ENCODE assay signal across 8 cellular contexts in genomic region chr13:46553521-46553885, GRCh38. TPM values are rescaled to one million over a fixed set of nuclear protein-coding genes. Genes with fewer than 3 reads are reported as not detected.
A peak's percentile ranks its signal among the peaks of the same experiment; 100 is the strongest.
DNase-seq lines count a peak whose midpoint lies in the region; ATAC-seq and TF ChIP-seq lines count a peak whose summit lies in the region.

No MANE protein-coding gene starts in this region.

- peaks cover 4% of the 10 kb centered on the region for H3K27me3 ChIP-seq in CD4-positive, CD25-positive, alpha-beta regulatory T cell (ENCODE audit: control insufficient read depth, insufficient read depth, low read length)
- no peaks in the 10 kb centered on the region for H3K27me3 ChIP-seq in gastroesophageal sphincter

- peak overlapping the region; percentile 92 for H3K4me3 ChIP-seq in CD4-positive, CD25-positive, alpha-beta regulatory T cell (ENCODE audit: low read depth, low read length)
- peak overlapping the region; percentile 88 to 100 for H3K4me3 ChIP-seq in gastroesophageal sphincter

- peaks cover 37% of the 10 kb centered on the region for H3K4me1 ChIP-seq in CD4-positive, CD25-positive, alpha-beta regulatory T cell (ENCODE audit: control insufficient read depth, insufficient read depth, low read length, poor library complexity, severe bottlenecking)
- H3K4me1 ChIP-seq in gastroesophageal sphincter, result peaks cover 0 to 55% (median 7%) of the 10 kb centered on the region in 3 donors

- peak overlapping the region; percentile 95 to 98 (median 96) for H3K4me3 Mint-ChIP-seq in CD4-positive, CD25-positive, alpha-beta regulatory T cell
- H3K4me3 Mint-ChIP-seq in activated B cell treated with CpG ODN at 0.5 μM for 24 hours, result peak overlapping the region; percentile 96

- no CpG with 5 or more reads among the region's 34 CpGs for WGBS in gastroesophageal sphincter (ENCODE audit: low coverage in 1 of 2), 2 donors

- POLR2A ChIA-PET in activated B cell treated with CpG ODN at 0.5 μM for 24 hours (lab: Charles Lee), result interaction anchor here (0.5 to 3.7 kb wide), 25 partner anchors 10 to 168 kb away, joined by 3 to 45 read pairs (median 4); no protein-coding TSS in a partner anchor

- intact Hi-C loops in activated B cell treated with CpG ODN at 0.5 μM for 24 hours (cut with micrococcal nuclease) (loop anchor here (1.0 to 10.0 kb wide), 5 partner anchors 44 to 1979 kb away; partner anchors contain the start of genes ESD, LCP1, TSC22D1 and ZC3H13), sciatic nerve (cut with DNase I) (loop anchor here (5.0 kb wide), 1 partner anchor 159 kb away; no protein-coding TSS in a partner anchor)

- CTCF ChIA-PET in activated B cell treated with CpG ODN at 0.5 μM for 24 hours (lab: Charles Lee), result interaction anchor here (2.7 to 3.9 kb wide), 5 partner anchors 42 to 163 kb away, joined by 14 to 168 read pairs (median 49); no protein-coding TSS in a partner anchor

- H3K9me3 ChIP-seq in CD4-positive, CD25-positive, alpha-beta regulatory T cell (ENCODE audit: control insufficient read depth in 2 of 2, low read length in 2 of 2), result no peaks in the 10 kb centered on the region
- H3K9me3 ChIP-seq in gastroesophageal sphincter, result no peaks in the 10 kb centered on the region

- TF ChIP-seq CTCF in activated B cell treated with CpG ODN at 0.5 μM for 24 hours (IDR thresholded peaks at IDR 0.05) (no peak), gastroesophageal sphincter (IDR thresholded peaks at IDR 0.05) (no peak)

- ATAC-seq in CD4-positive, CD25-positive, alpha-beta regulatory T cell (ENCODE audit: low read depth in 2 of 2), result peak in 1 of 2 donors; percentile 1
- ATAC-seq in HG02623 (IDR thresholded peaks at IDR 0.05; ENCODE audit: unreplicated experiment) (peak; percentile 1), activated B cell treated with CpG ODN at 0.5 μM for 24 hours (ENCODE audit: low read depth) (peak; percentile 1), gastroesophageal sphincter (no peak), sciatic nerve (peak; percentile 24)

- H3K36me3 Mint-ChIP-seq in CD4-positive, CD25-positive, alpha-beta regulatory T cell, result no peaks in the 10 kb centered on the region
- peaks cover 17% of the 10 kb centered on the region for H3K36me3 Mint-ChIP-seq in activated B cell treated with CpG ODN at 0.5 μM for 24 hours (ENCODE audit: low read depth)

- TF ChIP-seq POLR2A in gastroesophageal sphincter (IDR thresholded peaks at IDR 0.05), result no peak

- no peaks in the 10 kb centered on the region for H3K9me3 Mint-ChIP-seq in CD4-positive, CD25-positive, alpha-beta regulatory T cell
- no peaks in the 10 kb centered on the region for H3K9me3 Mint-ChIP-seq in activated B cell treated with CpG ODN at 0.5 μM for 24 hours

- TF ChIP-seq EP300 in gastroesophageal sphincter (IDR thresholded peaks at IDR 0.05), result no peak

- peaks cover 29% of the 10 kb centered on the region for H3K27me3 Mint-ChIP-seq in CD4-positive, CD25-positive, alpha-beta regulatory T cell
- H3K27me3 Mint-ChIP-seq in activated B cell treated with CpG ODN at 0.5 μM for 24 hours, result no peaks in the 10 kb centered on the region

- H3K27ac ChIP-seq in CD4-positive, CD25-positive, alpha-beta regulatory T cell (ENCODE audit: insufficient read depth, low read length, poor library complexity, severe bottlenecking), result peak overlapping the region; percentile 85
- peak overlapping the region; percentile 81 to 98 (median 98) for H3K27ac ChIP-seq in gastroesophageal sphincter

- peak in 1 of 3 donors; percentile 2 for DNase-seq in CD4-positive, CD25-positive, alpha-beta regulatory T cell
- DNase-seq in activated B cell treated with CpG ODN at 0.5 μM for 24 hours (peak; percentile 52), sciatic nerve (ENCODE audit: low spot score) (peak; percentile 67), AML-193 (lab: John Stamatoyannopoulos, UW) (no peak), NCI-H2227 (lab: John Stamatoyannopoulos, UW; ENCODE audit: unreplicated experiment) (no peak)
- no peak for DNase-seq in stimulated activated CD4-positive, alpha-beta T cell treated with anti-CD3 and anti-CD28 coated beads, Interleukin-4, amount 100 ng/mL, for 1 hour

- H3K27ac Mint-ChIP-seq in CD4-positive, CD25-positive, alpha-beta regulatory T cell, result peak overlapping the region in 1 of 3 donors; percentile 85
- peak overlapping the region; percentile 94 for H3K27ac Mint-ChIP-seq in activated B cell treated with CpG ODN at 0.5 μM for 24 hours

- peaks cover 30 to 49% (median 40%) of the 10 kb centered on the region in 4 donors for H3K4me1 Mint-ChIP-seq in CD4-positive, CD25-positive, alpha-beta regulatory T cell
- H3K4me1 Mint-ChIP-seq in activated B cell treated with CpG ODN at 0.5 μM for 24 hours, result peaks cover 53% of the 10 kb centered on the region

- no peaks in the 10 kb centered on the region for H3K36me3 ChIP-seq in CD4-positive, CD25-positive, alpha-beta regulatory T cell (ENCODE audit: control insufficient read depth, insufficient read depth, low read length)
- no peaks in the 10 kb centered on the region for H3K36me3 ChIP-seq in gastroesophageal sphincter

RNA-seq across cellular contexts. Expression of gene LRCH1, which starts 0.5 kb away (rescaled TPM):
- 23.5 TPM for total RNA-seq in CD4-positive, CD25-positive, alpha-beta regulatory T cell
- 1 to 10 TPM; 2.6 to 3.9 (median 3.2) TPM for polyA plus RNA-seq in CD4-positive, CD25-positive, alpha-beta regulatory T cell
- 44.0 and 46.3 TPM in 2 replicates for total RNA-seq in activated B cell treated with CpG ODN at 0.5 μM for 24 hours
- 10 to 100 TPM; 54.3 to 72.2 (median 57.4) TPM for total RNA-seq in gastroesophageal sphincter
- 28.2 TPM for total RNA-seq in sciatic nerve

Comparison
In these comparisons a context has a peak if more than half of its experiments do, and no peak if none do; other contexts are left out.
1. DNase-seq: peak in activated B cell treated with CpG ODN at 0.5 μM for 24 hours (single experiment) and sciatic nerve (single experiment); none in AML-193 (0 of 2), NCI-H2227 (single experiment) and stimulated activated CD4-positive, alpha-beta T cell treated with anti-CD3 and anti-CD28 coated beads, Interleukin-4, amount 100 ng/mL, for 1 hour (single experiment).